Comparison of ENCODE assay signal across 18 cellular contexts in the genomic region with DNA sequence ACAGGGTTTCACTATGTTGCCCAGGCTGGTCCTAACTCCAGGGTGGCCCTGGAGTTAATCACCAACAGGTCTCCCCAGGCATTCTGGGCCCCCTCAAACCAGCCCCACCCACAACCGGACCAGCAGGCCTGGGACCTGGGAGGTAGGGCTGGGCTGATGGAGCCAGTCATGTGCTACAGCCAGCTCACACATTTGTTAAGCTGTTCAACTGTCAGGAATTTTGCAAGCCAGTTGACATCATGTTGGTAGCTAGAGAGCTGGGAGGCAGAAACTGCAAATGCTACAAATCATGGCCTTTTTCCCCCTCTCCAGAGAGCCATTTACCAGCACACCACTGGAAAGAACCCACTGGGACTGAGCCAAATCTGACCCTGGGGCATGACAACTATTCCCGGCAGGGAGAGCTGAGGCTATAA. TPM values are rescaled to one million over a fixed set of nuclear protein-coding genes. Genes with fewer than 3 reads are reported as not detected.
DNase-seq lines count a peak whose midpoint lies in the region; ATAC-seq, FAIRE-seq and TF ChIP-seq lines count a peak whose summit lies in the region.
"Had no signal": no experiment of that assay in that cellular context is flagged by ENCODE, and none has a peak within 500 bp of the region (broad histone marks: within the 10 kb centered on the region; RNA-seq: fewer than 3 reads in every experiment).

No MANE protein-coding gene starts in this region.

- no peaks in the 10 kb centered on the region for H3K27me3 ChIP-seq in breast epithelium
- H3K27me3 ChIP-seq in right cardiac atrium (ENCODE audit: control insufficient read depth, insufficient read depth), result no peaks in the 10 kb centered on the region
- no peaks in the 10 kb centered on the region for H3K27me3 ChIP-seq in small intestine (ENCODE audit: control insufficient read depth in 2 of 2, insufficient read depth in 2 of 2, low read length in 2 of 2)

- H3K36me3 ChIP-seq in breast epithelium (no peaks in the 10 kb centered on the region), small intestine (ENCODE audit: control insufficient read depth in 2 of 2, insufficient read depth in 2 of 2, low read length in 2 of 2) (peaks cover 13 to 22% of the 10 kb centered on the region in 2 donors)

- DNase-seq in HFFc6, result peak; percentile 8
- DNase-seq in breast epithelium (ENCODE audit: low spot score in 2 of 2), result no peak
- peak in 2 of 3 donors; percentile 43 to 60 for DNase-seq in right cardiac atrium
- DNase-seq in substantia nigra (lab: John Stamatoyannopoulos, UW), result peak in 2 of 49 donors; percentile 42 to 49
- DNase-seq in small intestine, result no peak
- DNase-seq in NOMO-1 (lab: John Stamatoyannopoulos, UW; ENCODE audit: unreplicated experiment in 2 of 2), result no peak
- DNase-seq: activated CD4-positive, alpha-beta T cell treated with anti-CD3 and anti-CD28 coated beads, Interleukin-2, amount 50 U/mL, for 48 hours; activated naive CD8-positive, alpha-beta T cell treated with anti-CD3 and anti-CD28 coated beads for 36 hours; Calu3; naive thymus-derived CD8-positive, alpha-beta T cell; stimulated activated CD4-positive, alpha-beta T cell treated with anti-CD3 and anti-CD28 coated beads, Interleukin-15, amount 100 ng/mL, for 24 hours had no signal

- H3K27ac ChIP-seq in breast epithelium (peak overlapping the region; percentile 21 to 86), right cardiac atrium (ENCODE audit: low read length) (peak overlapping the region; percentile 51), substantia nigra (ENCODE audit: low read depth, low read length, poor library complexity, severe bottlenecking) (peak overlapping the region; percentile 97), small intestine (ENCODE audit: low read depth in 1 of 2, low read length in 1 of 2) (peak overlapping the region in 1 of 2 donors; percentile 11)
- H3K27ac ChIP-seq: KMS-11 had no signal

- H3K9me3 ChIP-seq in breast epithelium (no peaks in the 10 kb centered on the region), right cardiac atrium (ENCODE audit: control insufficient read depth, low read length) (no peaks in the 10 kb centered on the region), small intestine (ENCODE audit: control insufficient read depth, low read depth) (no peaks in the 10 kb centered on the region)

- no peaks in the 10 kb centered on the region for H3K9me3 Mint-ChIP-seq in HFFc6
- H3K9me3 Mint-ChIP-seq: activated naive CD8-positive, alpha-beta T cell treated with anti-CD3 and anti-CD28 coated beads for 36 hours; naive thymus-derived CD8-positive, alpha-beta T cell; T-helper 2 cell treated with Interferon-gamma antibody and Interleukin-4, amounts not matched to agents 5 μg/mL and 100 μg/mL, for 36 hours had no signal

- H3K36me3 Mint-ChIP-seq in HFFc6 (ENCODE audit: low read depth), result peaks cover 13% of the 10 kb centered on the region

- no peaks in the 10 kb centered on the region; the same call in 1 of the 2 replicates for H3K27me3 Mint-ChIP-seq in HFFc6 (ENCODE audit: insufficient read depth)
- H3K27me3 Mint-ChIP-seq: activated naive CD8-positive, alpha-beta T cell treated with anti-CD3 and anti-CD28 coated beads for 36 hours; naive thymus-derived CD8-positive, alpha-beta T cell had no signal

- H3K4me1 Mint-ChIP-seq in HFFc6 (ENCODE audit: low read depth), result peaks cover 10% of the 10 kb centered on the region

- no peak overlapping the region for H3K4me3 Mint-ChIP-seq in HFFc6
- H3K4me3 Mint-ChIP-seq: activated naive CD8-positive, alpha-beta T cell treated with anti-CD3 and anti-CD28 coated beads for 36 hours; naive thymus-derived CD8-positive, alpha-beta T cell; T-helper 2 cell treated with Interferon-gamma antibody and Interleukin-4, amounts not matched to agents 5 μg/mL and 100 μg/mL, for 36 hours had no signal

- WGBS in right cardiac atrium, result 52% methylated on average over 2 of the region's 2 CpGs
- 87 to 91% (median 88%) methylated on average over 2 of the region's 2 CpGs for WGBS in small intestine, 3 donors

- FAIRE-seq in small intestine (lab: Jason Lieb, UNC), result no peak
- FAIRE-seq: endometrium, GM12891, islet of Langerhans had no signal

- no peak for TF ChIP-seq CTCF in HFFc6 (IDR thresholded peaks at IDR 0.05)
- no peak for TF ChIP-seq CTCF in breast epithelium (IDR thresholded peaks at IDR 0.05)

- H3K4me3 ChIP-seq in breast epithelium, result peak overlapping the region in 1 of 3 donors; percentile 22
- no peak overlapping the region for H3K4me3 ChIP-seq in right cardiac atrium (ENCODE audit: low read length)
- no peak overlapping the region for H3K4me3 ChIP-seq in small intestine (ENCODE audit: low read depth in 1 of 2, low read length in 2 of 2)

- H3K4me1 ChIP-seq in breast epithelium (peaks cover 9% of the 10 kb centered on the region in 2 donors), right cardiac atrium (ENCODE audit: control insufficient read depth, insufficient read depth, low read length) (peaks cover 13% of the 10 kb centered on the region), small intestine (ENCODE audit: control insufficient read depth in 2 of 2, insufficient read depth in 1 of 2, low read depth in 1 of 2, low read length in 1 of 2) (no peaks in the 10 kb centered on the region)

- peak overlapping the region; percentile 48; the same call in 1 of the 2 replicates for H3K27ac Mint-ChIP-seq in HFFc6
- H3K27ac Mint-ChIP-seq: activated naive CD8-positive, alpha-beta T cell treated with anti-CD3 and anti-CD28 coated beads for 36 hours; T-helper 2 cell treated with Interferon-gamma antibody and Interleukin-4, amounts not matched to agents 5 μg/mL and 100 μg/mL, for 36 hours had no signal

- intact Hi-C loops in breast epithelium (cut with DNase I; ENCODE audit: low total_unique reads), result no loop called here
- intact Hi-C loops in right cardiac atrium (cut with DNase I), result no loop called here

- no peak for TF ChIP-seq POLR2A in breast epithelium (IDR thresholded peaks at IDR 0.05)
- no peak for TF ChIP-seq POLR2A in GM18505 (IDR thresholded peaks at IDR 0.05; ENCODE audit: borderline replicate concordance, extremely low read depth, insufficient read depth, insufficient read length)

- ATAC-seq in right cardiac atrium, result peak in 1 of 2 donors; percentile 7
- ATAC-seq in GM18505 (IDR thresholded peaks at IDR 0.05; ENCODE audit: unreplicated experiment), result no peak
- no peak for ATAC-seq in GM21576 (IDR thresholded peaks at IDR 0.05; ENCODE audit: unreplicated experiment)
- ATAC-seq: naive thymus-derived CD8-positive, alpha-beta T cell had no signal

RNA-seq across cellular contexts. Expression of a gene that starts 6.8 kb away (rescaled TPM):
- 100 to 1,000 TPM; 107 to 134 (median 110) TPM for total RNA-seq in HFFc6 (2021; fragmentation: NEBNext Ultra II Directional; extraction: Animal tissue kit (Norgen Biotek cat#: 25700))
- total RNA-seq in breast epithelium, result 10 to 100 TPM; 26.5 to 55.7 (median 33.8) TPM
- 100 to 1,000 TPM; 101 to 112 (median 106) TPM for total RNA-seq in right cardiac atrium
- polyA plus RNA-seq in right cardiac atrium, result 53.4 TPM
- 10 to 100 TPM; 18.6 to 29.6 (median 22.4) TPM for polyA plus RNA-seq in small intestine

RNA-seq across cellular contexts. Expression of a gene that starts 7.2 kb away (rescaled TPM):
- 10 to 100 TPM in 1 of 6 experiments, 1 to 10 TPM in 5; 7.6 to 12.3 (median 9.0) TPM for total RNA-seq in HFFc6 (2021; fragmentation: NEBNext Ultra II Directional; extraction: Animal tissue kit (Norgen Biotek cat#: 25700))
- 1 to 10 TPM; 6.4 to 8.0 (median 7.5) TPM for total RNA-seq in breast epithelium
- total RNA-seq in right cardiac atrium, result 1 to 10 TPM; 5.8 to 8.8 (median 7.5) TPM
- 5.9 TPM for polyA plus RNA-seq in right cardiac atrium
- 10 to 100 TPM in 2 of 3 donors, 1 to 10 TPM in 1; 8.7 to 11.6 (median 11.4) TPM for polyA plus RNA-seq in small intestine

RNA-seq across cellular contexts. Expression of a gene that starts 25.4 kb away (rescaled TPM):
- total RNA-seq in HFFc6 (2021; fragmentation: NEBNext Ultra II Directional; extraction: Animal tissue kit (Norgen Biotek cat#: 25700)), result not detected
- total RNA-seq in breast epithelium, result not detected
- total RNA-seq in right cardiac atrium, result under 1 TPM in 1 of 4 donors, not detected in 3; 0.19 TPM
- not detected for polyA plus RNA-seq in right cardiac atrium
- polyA plus RNA-seq in small intestine, result under 1 TPM in 1 of 3 donors, not detected in 2; 0.09 TPM
- total RNA-seq: activated naive CD8-positive, alpha-beta T cell treated with anti-CD3 and anti-CD28 coated beads for 36 hours; Calu3; naive thymus-derived CD8-positive, alpha-beta T cell had no signal
- polyA plus RNA-seq: naive thymus-derived CD8-positive, alpha-beta T cell had no signal

Comparison
In these comparisons a context has a peak if more than half of its experiments do, and no peak if none do; other contexts are left out.
1. DNase-seq: peak in HFFc6 (single experiment) and right cardiac atrium (2 of 3); none in breast epithelium (0 of 2), small intestine (single experiment) and NOMO-1 (0 of 2).